Comparison of ENCODE assay signal across 13 cellular contexts in the genomic region with DNA sequence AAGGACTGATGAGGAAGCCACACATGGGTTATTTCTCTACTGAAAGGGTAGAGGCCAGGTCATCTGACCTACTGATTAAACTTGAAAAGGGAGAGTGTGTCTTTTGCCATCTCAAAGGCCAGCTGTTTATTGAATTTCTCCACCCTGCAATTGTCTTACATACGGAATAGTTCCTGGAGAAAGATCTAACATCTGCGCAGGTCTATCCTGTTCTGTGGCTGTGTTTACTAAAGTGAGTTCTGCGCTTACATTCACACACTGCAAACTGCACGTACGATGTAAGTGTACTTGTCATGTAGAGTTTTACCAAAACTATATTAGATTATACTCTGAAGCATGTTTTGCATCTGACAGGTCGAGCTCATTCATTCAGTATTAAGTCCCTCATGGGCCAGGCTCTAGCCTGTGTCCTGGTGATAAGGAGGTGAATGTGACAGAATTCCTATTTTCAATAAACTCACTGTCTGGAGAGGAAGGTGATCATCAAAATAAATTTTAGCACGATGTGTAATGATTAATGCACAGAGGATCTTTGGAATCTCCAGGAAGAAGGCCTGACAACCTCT.
DNase-seq lines count a peak whose midpoint lies in the region; ATAC-seq, FAIRE-seq and TF ChIP-seq lines count a peak whose summit lies in the region.
"Had no signal": no experiment of that assay in that cellular context is flagged by ENCODE, and none has a peak within 500 bp of the region (broad histone marks: within the 10 kb centered on the region; RNA-seq: fewer than 3 reads in every experiment).

No MANE protein-coding gene starts in this region.

- BruUV-seq in MCF 10A (replicated peaks; lab: Mats Ljungman, UMichigan), result no TSS peak
- no TSS peak for BruUV-seq in mammary epithelial cell (replicated peaks; lab: Mats Ljungman, UMichigan)
- no TSS peak for BruUV-seq in endothelial cell of umbilical vein (replicated peaks; lab: Mats Ljungman, UMichigan)

- intact Hi-C loops in MCF 10A (cut with micrococcal nuclease) (no loop called here), mammary epithelial cell (cut with micrococcal nuclease) (no loop called here), endothelial cell of umbilical vein (cut with micrococcal nuclease) (loop anchor here (1.0 to 2.0 kb wide), 4 partner anchors 15 to 97 kb away; partner anchors contain the start of gene PRKCH), thyroid gland (cut with DNase I) (no loop called here), uterus (cut with DNase I; ENCODE audit: low total_unique reads) (no loop called here)

- peak; percentile 66 for FAIRE-seq in endothelial cell of umbilical vein (lab: Jason Lieb, UNC)

- no peak overlapping the region for H2AFZ ChIP-seq in mammary epithelial cell (ENCODE audit: low read depth, low read length)
- H2AFZ ChIP-seq in endothelial cell of umbilical vein (ENCODE audit: low read depth, low read length), result no peak overlapping the region

- H3K4me1 ChIP-seq in mammary epithelial cell (ENCODE audit: insufficient read depth, low read length) (peaks cover 31% of the 10 kb centered on the region), endothelial cell of umbilical vein (ENCODE audit: control insufficient read depth, extremely low read depth, insufficient read depth, low read length) (peaks cover 50% of the 10 kb centered on the region), thyroid gland (peaks cover 40 to 56% of the 10 kb centered on the region in 2 donors), Peyer's patch (peaks cover 0 to 8% (median 3%) of the 10 kb centered on the region in 4 donors), uterus (no peaks in the 10 kb centered on the region)

- H3K4me2 ChIP-seq in mammary epithelial cell (ENCODE audit: insufficient read depth, low read depth, low read length) (no peak overlapping the region), endothelial cell of umbilical vein (ENCODE audit: insufficient read depth, low read length) (peak overlapping the region; percentile 52)

- H3K4me3 Mint-ChIP-seq in MCF 10A (ENCODE audit: unreplicated experiment) (no peak overlapping the region), T-helper 17 cell (peak overlapping the region; percentile 60)

- H3K9me1 ChIP-seq in endothelial cell of umbilical vein (replicated peaks; ENCODE audit: control insufficient read depth, extremely low read depth, insufficient read depth, low read length), result no peaks in the 10 kb centered on the region

- DNase-seq in MCF 10A (ENCODE audit: unreplicated experiment) (no peak), mammary epithelial cell (no peak), T-helper 17 cell (no peak), endothelial cell of umbilical vein (ENCODE audit: low read depth, low spot score) (peak; percentile 65), thyroid gland (no peak), Peyer's patch (no peak), uterus (no peak)
- DNase-seq: cerebellar nuclear complex, foreskin fibroblast, NCI-H345, RPMI8226, WERI-Rb-1 had no signal

- WGBS in mammary epithelial cell (ENCODE audit: low coverage, missing lambda C conversion rate), result 86% methylated on average over 7 of the region's 7 CpGs
- WGBS in thyroid gland, 2 donors, result 81 to 86% methylated on average over 7 of the region's 7 CpGs

- H3K79me2 ChIP-seq in mammary epithelial cell (ENCODE audit: insufficient read depth, low read length) (peaks cover 8% of the 10 kb centered on the region), endothelial cell of umbilical vein (ENCODE audit: control insufficient read depth, insufficient read depth, low read length) (peaks cover 64% of the 10 kb centered on the region)

- H3K27ac Mint-ChIP-seq in MCF 10A (ENCODE audit: low read depth, unreplicated experiment), result peak overlapping the region; percentile 41
- H3K27ac Mint-ChIP-seq in T-helper 17 cell, result no peak overlapping the region

- no peaks in the 10 kb centered on the region for H3K9me3 Mint-ChIP-seq in MCF 10A (ENCODE audit: unreplicated experiment)

- H4K20me1 ChIP-seq in mammary epithelial cell (ENCODE audit: insufficient read depth, low read length) (no peaks in the 10 kb centered on the region), endothelial cell of umbilical vein (replicated peaks; ENCODE audit: control insufficient read depth, extremely low read depth, insufficient read depth, low read length) (no peaks in the 10 kb centered on the region)

- CTCF ChIA-PET in MCF 10A (lab: Yijun Ruan, JAX), result no interaction called here
- CTCF ChIA-PET in mammary epithelial cell (lab: Charles Lee; ENCODE audit: low non-redundant PET), result no interaction called here
- CTCF ChIA-PET in endothelial cell of umbilical vein (lab: Charles Lee), result interaction anchor here (1.1 to 1.9 kb wide), 3 partner anchors 21 to 121 kb away, joined by 4 to 5 read pairs (median 5); no protein-coding TSS in a partner anchor

- no peaks in the 10 kb centered on the region for H3K27me3 Mint-ChIP-seq in MCF 10A (ENCODE audit: insufficient read depth, unreplicated experiment)
- H3K27me3 Mint-ChIP-seq in T-helper 17 cell, result no peaks in the 10 kb centered on the region

- ATAC-seq in T-helper 17 cell, result no peak
- no peak for ATAC-seq in HG02885 (IDR thresholded peaks at IDR 0.05; ENCODE audit: poor library complexity, unreplicated experiment)

- no peak for TF ChIP-seq POLR2A in endothelial cell of umbilical vein (IDR thresholded peaks at IDR 0.05; ENCODE audit: low read depth, low read length)
- no peak for TF ChIP-seq POLR2A in thyroid gland (IDR thresholded peaks at IDR 0.05)
- no peak for TF ChIP-seq POLR2A in Peyer's patch (IDR thresholded peaks at IDR 0.05)
- no peak for TF ChIP-seq POLR2A in uterus (IDR thresholded peaks at IDR 0.05)

- TF ChIP-seq CTCF in MCF 10A (IDR thresholded peaks at IDR 0.05; ENCODE audit: unreplicated experiment), result no peak
- no peak for TF ChIP-seq CTCF in mammary epithelial cell (conservative IDR thresholded peaks at IDR 0.05 in 1 of 2, IDR thresholded peaks at IDR 0.05 in 1 of 2; ENCODE audit: extremely low read depth in 1 of 2, insufficient read depth in 1 of 2, low read depth in 1 of 2, low read length in 2 of 2)
- TF ChIP-seq CTCF in endothelial cell of umbilical vein (IDR thresholded peaks at IDR 0.05; ENCODE audit: extremely low read depth in 1 of 2, insufficient read depth in 1 of 2, low read depth in 1 of 2, low read length in 2 of 2), result no peak
- no peak for TF ChIP-seq CTCF in thyroid gland (IDR thresholded peaks at IDR 0.05)
- no peak for TF ChIP-seq CTCF in Peyer's patch (IDR thresholded peaks at IDR 0.05)
- TF ChIP-seq CTCF in uterus (IDR thresholded peaks at IDR 0.05), result no peak

- H3K9ac ChIP-seq in mammary epithelial cell (ENCODE audit: insufficient read depth, low read length) (no peak overlapping the region), endothelial cell of umbilical vein (replicated peaks; ENCODE audit: extremely low read depth, insufficient read depth, low read length) (no peak overlapping the region)

- in situ Hi-C loops in mammary epithelial cell (cut with MboI; ENCODE audit: low sequenced_read_pairs in 2 of 2), result no loop called here

- H3K4me1 Mint-ChIP-seq in MCF 10A (ENCODE audit: insufficient read depth, unreplicated experiment), result peaks cover 26% of the 10 kb centered on the region
- H3K4me1 Mint-ChIP-seq in T-helper 17 cell, result peaks cover 69% of the 10 kb centered on the region

- H3K4me3 ChIP-seq in mammary epithelial cell (replicated peaks in 1 of 3; ENCODE audit: insufficient read depth in 1 of 3, low read depth in 2 of 3, low read length in 3 of 3), result no peak overlapping the region
- H3K4me3 ChIP-seq in endothelial cell of umbilical vein (replicated peaks in 1 of 3; ENCODE audit: insufficient read depth in 1 of 3, low read depth in 1 of 3, low read length in 3 of 3), result no peak overlapping the region
- H3K4me3 ChIP-seq in thyroid gland (replicated peaks in 1 of 3), result no peak overlapping the region
- H3K4me3 ChIP-seq in Peyer's patch, result no peak overlapping the region
- H3K4me3 ChIP-seq in uterus, result no peak overlapping the region

- POLR2A ChIA-PET in MCF 10A (lab: Yijun Ruan, JAX) (interaction anchor here (0.7 kb wide), 1 partner anchor 414 kb away, joined by 3 read pairs; no protein-coding TSS in a partner anchor), endothelial cell of umbilical vein (lab: Charles Lee) (no interaction called here)

- dilution Hi-C loops in mammary epithelial cell (cut with HindIII; ENCODE audit: low sequenced_read_pairs), result no loop called here
- dilution Hi-C loops in endothelial cell of umbilical vein (cut with MboI; ENCODE audit: extremely low pct_ligation_motif_present, low sequenced_read_pairs), result no loop called here

- no peak overlapping the region for H3K27ac ChIP-seq in mammary epithelial cell (ENCODE audit: insufficient read depth, low read depth, low read length)
- H3K27ac ChIP-seq in endothelial cell of umbilical vein (ENCODE audit: insufficient read depth, low read depth, low read length), result peak overlapping the region; percentile 58
- peak overlapping the region; percentile 81 to 90 (median 90) for H3K27ac ChIP-seq in thyroid gland
- no peak overlapping the region for H3K27ac ChIP-seq in Peyer's patch
- peak overlapping the region in 1 of 2 donors; percentile 41 for H3K27ac ChIP-seq in uterus
- H3K27ac ChIP-seq: WERI-Rb-1 had no signal

- no peaks in the 10 kb centered on the region for H3K27me3 ChIP-seq in mammary epithelial cell (ENCODE audit: insufficient read depth, low read length)
- no peaks in the 10 kb centered on the region for H3K27me3 ChIP-seq in endothelial cell of umbilical vein (ENCODE audit: control insufficient read depth in 2 of 2, insufficient read depth in 2 of 2, low read length in 2 of 2)
- H3K27me3 ChIP-seq in thyroid gland, result no peaks in the 10 kb centered on the region
- H3K27me3 ChIP-seq in Peyer's patch, result no peaks in the 10 kb centered on the region
- no peaks in the 10 kb centered on the region for H3K27me3 ChIP-seq in uterus

- no peaks in the 10 kb centered on the region for H3K9me3 ChIP-seq in mammary epithelial cell (replicated peaks; ENCODE audit: insufficient read depth, low read length)
- H3K9me3 ChIP-seq in T-helper 17 cell (ENCODE audit: control insufficient read depth, low read length, poor library complexity, severe bottlenecking), result no peaks in the 10 kb centered on the region
- H3K9me3 ChIP-seq in endothelial cell of umbilical vein (replicated peaks; ENCODE audit: control insufficient read depth, insufficient read depth, low read length), result no peaks in the 10 kb centered on the region
- H3K9me3 ChIP-seq in thyroid gland, result no peaks in the 10 kb centered on the region
- H3K9me3 ChIP-seq in Peyer's patch, result no peaks in the 10 kb centered on the region
- H3K9me3 ChIP-seq in uterus, result no peaks in the 10 kb centered on the region

- no peaks in the 10 kb centered on the region for H3K36me3 Mint-ChIP-seq in MCF 10A (ENCODE audit: insufficient read depth, unreplicated experiment)
- H3K36me3 Mint-ChIP-seq in T-helper 17 cell (ENCODE audit: low read depth), result no peaks in the 10 kb centered on the region

- H3K36me3 ChIP-seq in mammary epithelial cell (ENCODE audit: insufficient read depth, low read length) (no peaks in the 10 kb centered on the region), endothelial cell of umbilical vein (ENCODE audit: control insufficient read depth in 2 of 2, extremely low read depth in 1 of 2, insufficient read depth in 2 of 2, low read length in 2 of 2) (no peaks in the 10 kb centered on the region), thyroid gland (no peaks in the 10 kb centered on the region), Peyer's patch (no peaks in the 10 kb centered on the region), uterus (no peaks in the 10 kb centered on the region)
- H3K36me3 ChIP-seq: WERI-Rb-1 had no signal

TF ChIP-seq in endothelial cell of umbilical vein, 7 proteins besides CTCF, POLR2A, EP300 and RAD21 (continues in another document):
- no peak for TF ChIP-seq MYC (IDR thresholded peaks at IDR 0.05; ENCODE audit: low read depth, low read length)

Comparison
In these comparisons a context has a peak if more than half of its experiments do, and no peak if none do; other contexts are left out.
1. H3K27ac ChIP-seq: peak in endothelial cell of umbilical vein (single experiment) and thyroid gland (3 of 3); none in mammary epithelial cell (single experiment) and Peyer's patch (0 of 4).